ENCODE assay signal across 27 cellular contexts in genomic region chr2:215036314-215036713, GRCh38.
"Had no signal": no experiment of that assay in that cellular context is flagged by ENCODE, and none has a peak within 500 bp of the region (broad histone marks: within the 10 kb centered on the region; RNA-seq: fewer than 3 reads in every experiment).

No MANE protein-coding gene starts in this region.

- FAIRE-seq: TTC549 had no signal

- H3K27ac ChIP-seq: ascending aorta, VCaP had no signal

- H3K9me3 ChIP-seq: ascending aorta had no signal

- H3K4me3 ChIP-seq: ascending aorta had no signal

- DNase-seq: activated B cell treated with CpG ODN at 0.5 μM for 24 hours; activated CD4-positive, alpha-beta memory T cell treated with anti-CD3 and anti-CD28 coated beads for 36 hours; activated CD4-positive, alpha-beta T cell treated with anti-CD3 and anti-CD28 coated beads for 4 hours; activated CD4-positive, alpha-beta T cell treated with anti-CD3 and anti-CD28 coated beads, Interleukin-2, amount 10 ng/mL, durations not matched to agents 24 days and 14 days; activated CD4-positive, alpha-beta T cell treated with anti-CD3 and anti-CD28 coated beads, Interleukin-2, amount 50 U/mL, for 1 hour; activated CD4-positive, alpha-beta T cell treated with anti-CD3 and anti-CD28 coated beads, Interleukin-2, amount 50 U/mL, for 4 hours; activated CD4-positive, CD25-positive, alpha-beta regulatory T cell treated with anti-CD3 and anti-CD28 coated beads, Interleukin-2, amount 50 U/mL, for 72 hours; activated CD8-positive, alpha-beta memory T cell treated with anti-CD3 and anti-CD28 coated beads, Interleukin-2, amount 50 U/mL, for 4 hours; activated CD8-positive, alpha-beta T cell treated with anti-CD3 and anti-CD28 coated beads for 36 hours; activated effector memory CD4-positive, alpha-beta T cell treated with Interleukin-2 at 50 U/mL for 16 hours; activated gamma-delta T cell; activated naive CD4-positive, alpha-beta T cell treated with anti-CD3 and anti-CD28 coated beads, Interleukin-2, amount 10 ng/mL, durations not matched to agents 7 days and 5 days; activated naive CD4-positive, alpha-beta T cell treated with Interleukin-2 at 50 U/mL for 16 hours; activated naive CD8-positive, alpha-beta T cell treated with anti-CD3 and anti-CD28 coated beads, Interleukin-2, amount 10 ng/mL, durations not matched to agents 7 days and 5 days; activated naive CD8-positive, alpha-beta T cell treated with anti-CD3 and anti-CD28 coated beads, Interleukin-2, amount 50 U/mL, for 24 hours; activated T-cell treated with anti-CD3 and anti-CD28 coated beads for 4 hours; activated T-cell treated with anti-CD3 and anti-CD28 coated beads, Interleukin-2, amount 50 U/mL, for 1 hour; activated T-cell treated with anti-CD3 and anti-CD28 coated beads, Interleukin-2, amount 50 U/mL, for 4 hours; amygdala; anterior cingulate cortex; central memory CD4-positive, alpha-beta T cell; T-helper 1 cell; T-helper 2 cell; T-helper 9 cell had no signal

- ATAC-seq: activated CD8-positive, alpha-beta T cell treated with anti-CD3 and anti-CD28 coated beads for 36 hours; activated naive CD8-positive, alpha-beta T cell treated with anti-CD3 and anti-CD28 coated beads, Interleukin-2, amount 50 U/mL, for 24 hours; activated T-cell treated with anti-CD3 and anti-CD28 coated beads, Interleukin-2, amount 50 U/mL, for 4 hours had no signal

- H3K27me3 ChIP-seq: ascending aorta had no signal

- H3K4me1 ChIP-seq: ascending aorta had no signal

- H3K36me3 ChIP-seq: ascending aorta had no signal
